In genomic region chr6:7166410-7167293, GRCh38 we compare ENCODE assay signal across 11 cellular contexts. TPM values are rescaled to one million over a fixed set of nuclear protein-coding genes. Genes with fewer than 3 reads are reported as not detected.
DNase-seq lines count a peak whose midpoint lies in the region.
"Had no signal": no experiment of that assay in that cellular context is flagged by ENCODE, and none has a peak within 500 bp of the region (broad histone marks: within the 10 kb centered on the region; RNA-seq: fewer than 3 reads in every experiment).

No MANE protein-coding gene starts in this region.

- no peaks in the 10 kb centered on the region for H3K27me3 ChIP-seq in duodenal mucosa (ENCODE audit: control insufficient read depth in 1 of 2, insufficient read depth in 2 of 2, low read length in 2 of 2)

- H3K9ac ChIP-seq in duodenal mucosa (ENCODE audit: low read depth in 1 of 2, low read length in 2 of 2): peak overlapping the region; percentile 2 to 4

- peak overlapping the region in 1 of 2 donors; percentile 2 for H3K4me3 ChIP-seq in duodenal mucosa (ENCODE audit: low read depth in 1 of 2, low read length in 2 of 2)

- H3K36me3 ChIP-seq in duodenal mucosa (ENCODE audit: control insufficient read depth in 1 of 2, insufficient read depth in 2 of 2, low read length in 2 of 2): peaks cover 0 to 4% of the 10 kb centered on the region in 2 donors

- H3K27ac ChIP-seq in duodenal mucosa (ENCODE audit: low read depth, low read length): peak overlapping the region; percentile 44

- H3K9me3 ChIP-seq in duodenal mucosa (ENCODE audit: control insufficient read depth in 1 of 2, low read length in 2 of 2): no peaks in the 10 kb centered on the region

- DNase-seq in AML-193 (lab: John Stamatoyannopoulos, UW) (peak; percentile 41 to 71), NCI-H510A treated with DMSO at 0.1 percent for 48 hours (lab: John Stamatoyannopoulos, UW) (peak; percentile 25), myocyte (ENCODE audit: low read depth) (peak; percentile 93), NK-92 (lab: John Stamatoyannopoulos, UW; ENCODE audit: unreplicated experiment) (no peak), NCI-H187 treated with DMSO at 0.1 percent for 48 hours (lab: John Stamatoyannopoulos, UW) (no peak)
- no peak for DNase-seq in activated naive CD4-positive, alpha-beta T cell treated with Interleukin-2 at 50 U/mL for 16 hours
- no peak for DNase-seq in stimulated activated naive CD4-positive, alpha-beta T cell (lab: John Stamatoyannopoulos, UW)
- DNase-seq: CD4-positive, alpha-beta memory T cell; cortex of kidney; stimulated activated CD4-positive, alpha-beta T cell treated with anti-CD3 and anti-CD28 coated beads, Interleukin-4, amount 100 ng/mL, for 4 hours had no signal

- peaks cover 71 to 75% of the 10 kb centered on the region in 2 donors for H3K4me1 ChIP-seq in duodenal mucosa (ENCODE audit: control insufficient read depth in 1 of 2, insufficient read depth in 2 of 2, low read length in 2 of 2)

RNA-seq across cellular contexts. Expression of gene RREB1, which starts 58.9 kb away (rescaled TPM):
- 19.6 and 26.4 TPM in 2 replicates for total RNA-seq in myocyte
- polyA plus RNA-seq in myocyte (2012): 8.0 TPM

Comparison
In these comparisons a context has a peak if more than half of its experiments do, and no peak if none do; other contexts are left out.
1. DNase-seq: peak in AML-193 (2 of 2), NCI-H510A treated with DMSO at 0.1 percent for 48 hours (single experiment) and myocyte (single experiment); none in activated naive CD4-positive, alpha-beta T cell treated with Interleukin-2 at 50 U/mL for 16 hours (single experiment), NK-92 (single experiment), NCI-H187 treated with DMSO at 0.1 percent for 48 hours (single experiment) and stimulated activated naive CD4-positive, alpha-beta T cell (0 of 6).